In the genomic region with DNA sequence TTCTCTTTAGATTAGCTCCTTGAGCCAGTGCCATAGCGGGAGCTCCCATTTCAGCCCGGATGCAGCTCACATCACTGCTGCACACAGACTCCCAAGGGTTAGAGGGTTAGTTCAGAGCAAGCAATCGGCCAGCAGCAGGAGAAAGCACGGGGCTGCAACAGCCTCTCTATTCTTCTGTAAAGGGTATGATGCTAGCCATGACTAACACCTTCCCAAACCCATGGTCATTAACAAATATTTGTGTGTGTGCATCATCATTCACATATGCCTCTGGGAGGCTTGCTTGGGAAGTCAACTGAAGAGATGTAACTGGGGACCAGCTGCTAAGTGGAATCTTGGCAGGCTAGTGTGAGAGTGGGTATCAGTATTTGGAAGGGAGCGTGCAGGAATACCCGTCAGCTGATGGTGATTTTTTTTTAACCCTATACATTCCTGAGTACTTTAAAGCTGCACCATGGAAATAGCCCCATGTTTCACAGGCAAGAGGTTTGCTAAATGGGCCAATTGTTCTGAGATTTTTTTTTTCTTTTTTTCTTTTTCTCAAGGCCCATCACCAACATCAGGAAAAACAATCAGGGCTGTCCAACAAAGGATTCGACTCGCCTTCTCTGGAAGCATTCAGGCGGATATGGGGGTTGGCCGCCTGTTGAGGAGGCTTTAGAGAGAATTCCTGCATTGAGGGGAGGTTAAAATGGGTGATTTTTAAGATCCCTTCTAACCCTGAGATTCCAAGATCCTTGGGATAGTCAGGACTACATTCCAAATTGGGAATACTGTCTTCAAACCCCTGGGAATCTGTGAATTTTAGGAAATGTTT, we compare ENCODE assay signal across 8 cellular contexts. TPM values are rescaled to one million over a fixed set of nuclear protein-coding genes. Genes with fewer than 3 reads are reported as not detected.
A peak's percentile ranks its signal among the peaks of the same experiment; 100 is the strongest.
DNase-seq lines count a peak whose midpoint lies in the region; ATAC-seq and TF ChIP-seq lines count a peak whose summit lies in the region.

No MANE protein-coding gene starts in this region.

- H3K9me3 ChIP-seq in CD8-positive, alpha-beta T cell (ENCODE audit: low read length), result no peaks in the 10 kb centered on the region

- H3K27me3 Mint-ChIP-seq in CD8-positive, alpha-beta T cell (ENCODE audit: low read depth), result no peaks in the 10 kb centered on the region

- no peak for ATAC-seq in GM21576 (IDR thresholded peaks at IDR 0.05; ENCODE audit: unreplicated experiment)
- no peak for ATAC-seq in CD8-positive, alpha-beta T cell

- POLR2A ChIA-PET in CD8-positive, alpha-beta T cell (lab: Charles Lee), result interaction anchor here (1.9 kb wide), 1 partner anchor 88 kb away, joined by 4 read pairs; no protein-coding TSS in a partner anchor

- H3K36me3 ChIP-seq in CD8-positive, alpha-beta T cell (ENCODE audit: insufficient read depth, low read length), result no peaks in the 10 kb centered on the region

- no peak overlapping the region for H3K4me3 Mint-ChIP-seq in CD8-positive, alpha-beta T cell

- CTCF ChIA-PET in CD8-positive, alpha-beta T cell (lab: Charles Lee), result interaction anchor here (0.6 kb wide), 1 partner anchor 488 kb away, joined by 3 read pairs; no protein-coding TSS in a partner anchor

- no peak for TF ChIP-seq CTCF in CD8-positive, alpha-beta T cell (IDR thresholded peaks at IDR 0.05)

- H3K36me3 Mint-ChIP-seq in CD8-positive, alpha-beta T cell, result peaks cover 6% of the 10 kb centered on the region

- peak; percentile 73 for DNase-seq in DMS53 (lab: John Stamatoyannopoulos, UW)
- peak; percentile 68 for DNase-seq in T1000 (lab: John Stamatoyannopoulos, UW)
- peak; percentile 61 for DNase-seq in glomerular endothelial cell (ENCODE audit: extremely low read depth, low read depth, low spot score)
- peak; percentile 81 for DNase-seq in occipital lobe (lab: John Stamatoyannopoulos, UW)
- DNase-seq in NCI-H1694 (lab: John Stamatoyannopoulos, UW), result no peak
- DNase-seq in CD8-positive, alpha-beta T cell, result no peak
- DNase-seq in NCI-H345 (lab: John Stamatoyannopoulos, UW), result no peak

- no peaks in the 10 kb centered on the region for H3K9me3 Mint-ChIP-seq in CD8-positive, alpha-beta T cell

- H3K27me3 ChIP-seq in CD8-positive, alpha-beta T cell (ENCODE audit: insufficient read depth, low read length), result no peaks in the 10 kb centered on the region

- H3K27ac ChIP-seq in CD8-positive, alpha-beta T cell (ENCODE audit: low read depth, low read length), result no peak overlapping the region

- peaks cover 2% of the 10 kb centered on the region for H3K4me1 Mint-ChIP-seq in CD8-positive, alpha-beta T cell (ENCODE audit: low read depth)

- H3K4me3 ChIP-seq in CD8-positive, alpha-beta T cell (ENCODE audit: low read depth, low read length), result no peak overlapping the region

- intact Hi-C loops in CD8-positive, alpha-beta T cell (cut with DNase I, micrococcal nuclease), result loop anchor here in 1 of 2 experiments (5.0 kb wide), 1 partner anchor 33 kb away; no protein-coding TSS in a partner anchor

- no peaks in the 10 kb centered on the region for H3K4me1 ChIP-seq in CD8-positive, alpha-beta T cell (ENCODE audit: insufficient read depth, low read length)

- no peak overlapping the region for H3K27ac Mint-ChIP-seq in CD8-positive, alpha-beta T cell

RNA-seq across cellular contexts. Expression of a gene that starts 33.2 kb away (rescaled TPM):
- total RNA-seq in glomerular endothelial cell, result 0.58 and 0.63 TPM in 2 replicates
- total RNA-seq in occipital lobe, result 0.47 TPM
- total RNA-seq in CD8-positive, alpha-beta T cell, result not detected

RNA-seq across cellular contexts. Expression of a gene that starts 54.3 kb away (rescaled TPM):
- total RNA-seq in glomerular endothelial cell (10.0 and 29.0 TPM in 2 replicates), occipital lobe (117 TPM)
- 10 to 100 TPM; 32.2 to 33.3 TPM for total RNA-seq in CD8-positive, alpha-beta T cell

Comparison
In these comparisons a context has a peak if more than half of its experiments do, and no peak if none do; other contexts are left out.
1. DNase-seq: peak in DMS53 (single experiment), T1000 (single experiment), glomerular endothelial cell (single experiment) and occipital lobe (single experiment); none in NCI-H1694 (single experiment), CD8-positive, alpha-beta T cell (0 of 7) and NCI-H345 (single experiment).